ENCODE assay signal across 8 cellular contexts in genomic region chr7:149422914-149423285, GRCh38. TPM values are rescaled to one million over a fixed set of nuclear protein-coding genes. Genes with fewer than 3 reads are reported as not detected.
A peak's percentile ranks its signal among the peaks of the same experiment; 100 is the strongest.
DNase-seq lines count a peak whose midpoint lies in the region; ATAC-seq and TF ChIP-seq lines count a peak whose summit lies in the region.

No MANE protein-coding gene starts in this region.

- H3K27ac ChIP-seq in VCaP (peak overlapping the region; percentile 86), endodermal cell (ENCODE audit: low read depth, low read length) (no peak overlapping the region), ovary (peak overlapping the region in 1 of 2 donors; percentile 42)

- H3K4me1 Mint-ChIP-seq in endodermal cell: peaks cover 11% of the 10 kb centered on the region

- TF ChIP-seq POLR2A in ovary (IDR thresholded peaks at IDR 0.05): no peak

- H3K36me3 Mint-ChIP-seq in endodermal cell (ENCODE audit: low read depth): no peaks in the 10 kb centered on the region

- no peak for TF ChIP-seq EP300 in ovary (IDR thresholded peaks at IDR 0.05)

- H3K4me3 ChIP-seq in endodermal cell (ENCODE audit: low read length) (no peak overlapping the region), ovary (peak overlapping the region; percentile 30)

- 90 to 97% methylated on average over 9 to 34 of the region's 34 CpGs for WGBS in endodermal cell (ENCODE audit: insufficient coverage in 1 of 2, insufficient read length in 1 of 2), 2 experiments
- WGBS in ovary, 3 donors: 4 to 6% (median 5%) methylated on average over 30 to 34 of the region's 34 CpGs

- H3K9me3 Mint-ChIP-seq in endodermal cell: no peaks in the 10 kb centered on the region

- ATAC-seq in GM21367 (IDR thresholded peaks at IDR 0.05; ENCODE audit: unreplicated experiment): peak; percentile 25

- TF ChIP-seq CTCF in VCaP (conservative IDR thresholded peaks at IDR 0.05) (no peak), endodermal cell (conservative IDR thresholded peaks at IDR 0.05) (no peak), ovary (IDR thresholded peaks at IDR 0.05) (no peak)

- DNase-seq in endodermal cell (no peak), ovary (peak in 1 of 5 donors; percentile 33), NCI-H446 (lab: John Stamatoyannopoulos, UW) (no peak), KG1 (lab: John Stamatoyannopoulos, UW) (no peak), occipital lobe (lab: John Stamatoyannopoulos, UW) (no peak), EL (no peak)

- no peaks in the 10 kb centered on the region for H3K4me1 ChIP-seq in endodermal cell (ENCODE audit: control insufficient read depth, insufficient read depth, low read length)
- peaks cover 3% of the 10 kb centered on the region for H3K4me1 ChIP-seq in ovary (ENCODE audit: insufficient read depth)

- H3K27ac Mint-ChIP-seq in endodermal cell: no peak overlapping the region

- H3K36me3 ChIP-seq in endodermal cell (ENCODE audit: control insufficient read depth, insufficient read depth, low read length): no peaks in the 10 kb centered on the region
- no peaks in the 10 kb centered on the region for H3K36me3 ChIP-seq in ovary

- no peak overlapping the region for H3K9ac ChIP-seq in endodermal cell (ENCODE audit: extremely low read depth, low read length, poor library complexity, severe bottlenecking)

- H3K27me3 ChIP-seq in endodermal cell (ENCODE audit: control insufficient read depth, insufficient read depth, low read length, poor library complexity, severe bottlenecking): no peaks in the 10 kb centered on the region
- H3K27me3 ChIP-seq in ovary: no peaks in the 10 kb centered on the region

- H3K9me3 ChIP-seq in endodermal cell (ENCODE audit: control insufficient read depth, low read length): no peaks in the 10 kb centered on the region
- H3K9me3 ChIP-seq in ovary: no peaks in the 10 kb centered on the region

- H3K27me3 Mint-ChIP-seq in endodermal cell (ENCODE audit: insufficient read depth): peaks cover 19% of the 10 kb centered on the region

- H3K4me3 Mint-ChIP-seq in endodermal cell: peak overlapping the region; percentile 65

- intact Hi-C loops in ovary (cut with DNase I): loop anchor here in 2 of 4 donors (5.0 to 10.0 kb wide), 2 partner anchors 158 to 199 kb away; partner anchors contain the start of gene ZNF783 (in 1 of the 2)

RNA-seq across cellular contexts. Expression of gene ZNF777, which starts 38.0 kb away (rescaled TPM):
- total RNA-seq in endodermal cell: 10 to 100 TPM in 1 of 2 donors, 1 to 10 TPM in 1; 9.7 to 11.1 TPM
- 14.3 TPM for polyA plus RNA-seq in endodermal cell (2013, experiment 1 of 2)
- 13.7 TPM for polyA plus RNA-seq in endodermal cell (2013, experiment 2 of 2)
- total RNA-seq in ovary: 10 to 100 TPM in 5 of 7 donors, 1 to 10 TPM in 2; 5.6 to 20.4 (median 15.8) TPM
- polyA plus RNA-seq in ovary: 10 to 100 TPM in 1 of 2 donors, 1 to 10 TPM in 1; 3.8 to 13.7 TPM
- 4.1 TPM for total RNA-seq in occipital lobe
